ENCODE assay signal across 24 cellular contexts in genomic region chr17:77857306-77857555, GRCh38.
"Had no signal": no experiment of that assay in that cellular context is flagged by ENCODE, and none has a peak within 500 bp of the region (broad histone marks: within the 10 kb centered on the region; RNA-seq: fewer than 3 reads in every experiment).

No MANE protein-coding gene starts in this region.

- H3K4me3 ChIP-seq: adrenal gland, Peyer's patch, SJCRH30 had no signal

- ATAC-seq: WTC11 had no signal

- H3K27me3 ChIP-seq: adrenal gland, Peyer's patch had no signal

- H3K9ac ChIP-seq: SK-N-SH had no signal

- H3K4me3 Mint-ChIP-seq: activated CD4-positive, alpha-beta memory T cell treated with anti-CD3 and anti-CD28 coated beads for 36 hours; activated CD4-positive, alpha-beta T cell treated with anti-CD3 and anti-CD28 coated beads, Interleukin-2, amount 10 ng/mL, durations not matched to agents 24 days and 14 days; activated naive CD4-positive, alpha-beta T cell treated with anti-CD3 and anti-CD28 coated beads, Interleukin-2, amount 50 U/mL, for 24 hours; activated T-helper 1 cell treated with anti-CD3 and anti-CD28 coated beads, Interleukin-12 subunit alpha, Interleukin-12 subunit beta, Interleukin-2, Interleukin-4 antibody, amounts not matched to agents 30 ng/mL and 10 ng/mL and 1 ng/mL, durations not matched to agents 14 hours and 24 hours and 36 hours; WTC11 had no signal

- H3K27me3 Mint-ChIP-seq: activated CD4-positive, alpha-beta memory T cell treated with anti-CD3 and anti-CD28 coated beads for 36 hours; activated naive CD4-positive, alpha-beta T cell treated with anti-CD3 and anti-CD28 coated beads, Interleukin-2, amount 50 U/mL, for 24 hours had no signal

- H3K9me3 ChIP-seq: adrenal gland, Peyer's patch, SJCRH30, SK-N-SH had no signal

- H3K27ac ChIP-seq: adrenal gland, Peyer's patch, RWPE1, SJCRH30 had no signal

- H3K9me3 Mint-ChIP-seq: activated CD4-positive, alpha-beta memory T cell treated with anti-CD3 and anti-CD28 coated beads for 36 hours; activated naive CD4-positive, alpha-beta T cell treated with anti-CD3 and anti-CD28 coated beads, Interleukin-2, amount 50 U/mL, for 24 hours had no signal

- H3K4me2 ChIP-seq: SK-N-SH had no signal

- H3K27ac Mint-ChIP-seq: activated CD4-positive, alpha-beta memory T cell treated with anti-CD3 and anti-CD28 coated beads for 36 hours; activated CD4-positive, alpha-beta T cell treated with anti-CD3 and anti-CD28 coated beads, Interleukin-2, amount 10 ng/mL, durations not matched to agents 24 days and 14 days; activated naive CD4-positive, alpha-beta T cell treated with anti-CD3 and anti-CD28 coated beads, Interleukin-2, amount 50 U/mL, for 24 hours; activated T-helper 1 cell treated with anti-CD3 and anti-CD28 coated beads, Interleukin-12 subunit alpha, Interleukin-12 subunit beta, Interleukin-2, Interleukin-4 antibody, amounts not matched to agents 30 ng/mL and 10 ng/mL and 1 ng/mL, durations not matched to agents 14 hours and 24 hours and 36 hours; WTC11 had no signal

- H3K36me3 Mint-ChIP-seq: activated CD4-positive, alpha-beta memory T cell treated with anti-CD3 and anti-CD28 coated beads for 36 hours; activated naive CD4-positive, alpha-beta T cell treated with anti-CD3 and anti-CD28 coated beads, Interleukin-2, amount 50 U/mL, for 24 hours; WTC11 had no signal

- H3K9me2 ChIP-seq: SK-N-SH had no signal

- H3K36me3 ChIP-seq: adrenal gland, Peyer's patch, SJCRH30 had no signal

- DNase-seq: activated CD4-positive, alpha-beta T cell treated with anti-CD3 and anti-CD28 coated beads, Interleukin-2, amount 10 ng/mL, durations not matched to agents 24 days and 14 days; activated CD4-positive, CD25-positive, alpha-beta regulatory T cell treated with anti-CD3 and anti-CD28 coated beads, Interleukin-2, amount 50 U/mL, for 72 hours; activated CD8-positive, alpha-beta memory T cell treated with anti-CD3 and anti-CD28 coated beads for 24 hours; activated effector memory CD4-positive, alpha-beta T cell treated with Interleukin-2 at 50 U/mL for 16 hours; adrenal gland; cerebellar nuclear complex; Karpas-422; NCI-H1048; NCI-H146; NCI-H187 treated with DMSO at 0.1 percent for 48 hours; NCI-H2081 treated with DMSO at 0.1 percent for 48 hours; NCI-H446; NCI-H524; Peyer's patch; Right ventricle myocardium superior; SJCRH30; SK-N-SH; T-helper 1 cell; T-helper 9 cell had no signal

- H3K4me1 ChIP-seq: adrenal gland, Peyer's patch, SJCRH30 had no signal
